Comparison of ENCODE assay signal across 9 cellular contexts in the genomic region with DNA sequence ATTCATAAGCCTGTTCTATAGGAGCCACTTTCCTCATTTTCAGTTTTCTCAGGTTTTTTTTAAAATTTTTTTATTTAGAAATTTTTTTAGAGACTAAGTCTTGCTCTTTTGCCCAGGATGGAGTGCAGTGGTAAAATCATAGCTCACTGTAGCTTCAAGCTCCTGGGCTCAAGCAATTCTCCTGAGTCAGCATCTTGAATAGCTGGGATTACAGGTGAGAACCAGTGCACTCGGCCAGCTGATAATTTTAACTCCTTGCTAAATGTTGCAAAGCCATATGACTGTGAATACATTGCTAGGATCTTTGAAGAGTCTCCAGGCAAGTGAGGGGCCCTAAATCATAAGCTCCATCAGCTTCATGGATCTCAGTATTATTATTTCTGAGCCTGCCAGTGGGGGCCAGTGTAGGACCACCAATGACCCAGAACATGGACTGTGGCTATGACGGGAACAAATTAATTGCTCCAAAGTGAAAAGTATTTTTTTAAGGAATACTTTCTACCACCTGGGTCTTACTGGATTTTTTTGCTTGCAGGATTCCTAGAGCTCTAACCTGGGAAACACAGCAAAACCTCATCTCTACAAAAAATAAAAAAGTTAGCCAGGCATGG. TPM values are rescaled to one million over a fixed set of nuclear protein-coding genes. Genes with fewer than 3 reads are reported as not detected.
DNase-seq lines count a peak whose midpoint lies in the region; TF ChIP-seq lines count a peak whose summit lies in the region.
"Had no signal": no experiment of that assay in that cellular context is flagged by ENCODE, and none has a peak within 500 bp of the region (broad histone marks: within the 10 kb centered on the region; RNA-seq: fewer than 3 reads in every experiment).

No MANE protein-coding gene starts in this region.

- peak; percentile 31 for DNase-seq in activated CD4-positive, alpha-beta memory T cell treated with anti-CD3 and anti-CD28 coated beads for 36 hours
- DNase-seq in activated CD4-positive, alpha-beta memory T cell treated with anti-CD3 and anti-CD28 coated beads, Interleukin-2, amount 10 ng/mL, durations not matched to agents 7 days and 5 days, result no peak
- peak; percentile 46 for DNase-seq in NB4 (ENCODE audit: low read depth)
- no peak for DNase-seq in osteocyte (ENCODE audit: extremely low spot score, unreplicated experiment)
- DNase-seq in NCI-H2029 treated with DMSO at 0.1 percent for 48 hours (lab: John Stamatoyannopoulos, UW), result no peak
- DNase-seq in head of caudate nucleus, result no peak
- DNase-seq in activated CD4-positive, alpha-beta T cell treated with anti-CD3 and anti-CD28 coated beads for 4 hours, result no peak
- DNase-seq: activated CD8-positive, alpha-beta memory T cell treated with anti-CD3 and anti-CD28 coated beads, Interleukin-2, amount 50 U/mL, for 4 hours had no signal

- TF ChIP-seq POLR2A in NB4 (IDR thresholded peaks at IDR 0.05; ENCODE audit: extremely low read depth, insufficient read length), result no peak

- H3K4me1 Mint-ChIP-seq in activated CD4-positive, alpha-beta memory T cell treated with anti-CD3 and anti-CD28 coated beads for 36 hours (ENCODE audit: low read depth), result peaks cover 7% of the 10 kb centered on the region
- peaks cover 6% of the 10 kb centered on the region for H3K4me1 Mint-ChIP-seq in activated CD4-positive, alpha-beta memory T cell treated with anti-CD3 and anti-CD28 coated beads, Interleukin-2, amount 10 ng/mL, durations not matched to agents 7 days and 5 days
- peaks cover 8% of the 10 kb centered on the region for H3K4me1 Mint-ChIP-seq in brain
- H3K4me1 Mint-ChIP-seq in osteocyte (ENCODE audit: unreplicated experiment), result peaks cover 9% of the 10 kb centered on the region

- intact Hi-C loops in activated CD4-positive, alpha-beta memory T cell treated with anti-CD3 and anti-CD28 coated beads for 36 hours (cut with micrococcal nuclease), result no loop called here
- intact Hi-C loops in head of caudate nucleus (cut with DNase I), result no loop called here

- CTCF ChIA-PET in activated CD4-positive, alpha-beta memory T cell treated with anti-CD3 and anti-CD28 coated beads for 36 hours (lab: Charles Lee), result interaction anchor here (0.6 to 1.0 kb wide), 3 partner anchors 43 to 127 kb away, joined by 3 read pairs; no protein-coding TSS in a partner anchor
- CTCF ChIA-PET in activated CD4-positive, alpha-beta memory T cell treated with anti-CD3 and anti-CD28 coated beads, Interleukin-2, amount 10 ng/mL, durations not matched to agents 7 days and 5 days (lab: Charles Lee), result interaction anchor here (1.0 to 1.5 kb wide), 9 partner anchors 12 to 122 kb away, joined by 3 to 7 read pairs (median 4); partner anchors contain the start of gene HSPA5

- peaks cover 2% of the 10 kb centered on the region for H3K27me3 Mint-ChIP-seq in activated CD4-positive, alpha-beta memory T cell treated with anti-CD3 and anti-CD28 coated beads for 36 hours
- peaks cover 2% of the 10 kb centered on the region for H3K27me3 Mint-ChIP-seq in activated CD4-positive, alpha-beta memory T cell treated with anti-CD3 and anti-CD28 coated beads, Interleukin-2, amount 10 ng/mL, durations not matched to agents 7 days and 5 days
- H3K27me3 Mint-ChIP-seq in brain (peaks cover 8% of the 10 kb centered on the region), osteocyte (ENCODE audit: unreplicated experiment) (no peaks in the 10 kb centered on the region)

- no peak overlapping the region for H3K27ac Mint-ChIP-seq in activated CD4-positive, alpha-beta memory T cell treated with anti-CD3 and anti-CD28 coated beads for 36 hours
- no peak overlapping the region for H3K27ac Mint-ChIP-seq in activated CD4-positive, alpha-beta memory T cell treated with anti-CD3 and anti-CD28 coated beads, Interleukin-2, amount 10 ng/mL, durations not matched to agents 7 days and 5 days
- H3K27ac Mint-ChIP-seq in brain (no peak overlapping the region), osteocyte (ENCODE audit: unreplicated experiment) (no peak overlapping the region)

- no peak for TF ChIP-seq CTCF in NB4 (IDR thresholded peaks at IDR 0.05; ENCODE audit: low read depth, low read length)
- peak; percentile 61 to 66 for TF ChIP-seq CTCF in brain (conservative IDR thresholded peaks at IDR 0.05)
- peak; percentile 51 for TF ChIP-seq CTCF in osteocyte (IDR thresholded peaks at IDR 0.05)

- no peaks in the 10 kb centered on the region for H3K9me3 Mint-ChIP-seq in activated CD4-positive, alpha-beta memory T cell treated with anti-CD3 and anti-CD28 coated beads for 36 hours
- no peaks in the 10 kb centered on the region for H3K9me3 Mint-ChIP-seq in activated CD4-positive, alpha-beta memory T cell treated with anti-CD3 and anti-CD28 coated beads, Interleukin-2, amount 10 ng/mL, durations not matched to agents 7 days and 5 days
- no peaks in the 10 kb centered on the region for H3K9me3 Mint-ChIP-seq in brain
- H3K9me3 Mint-ChIP-seq in osteocyte (ENCODE audit: unreplicated experiment), result no peaks in the 10 kb centered on the region

- H3K4me3 Mint-ChIP-seq in activated CD4-positive, alpha-beta memory T cell treated with anti-CD3 and anti-CD28 coated beads for 36 hours, result no peak overlapping the region
- no peak overlapping the region for H3K4me3 Mint-ChIP-seq in activated CD4-positive, alpha-beta memory T cell treated with anti-CD3 and anti-CD28 coated beads, Interleukin-2, amount 10 ng/mL, durations not matched to agents 7 days and 5 days
- no peak overlapping the region for H3K4me3 Mint-ChIP-seq in brain
- no peak overlapping the region for H3K4me3 Mint-ChIP-seq in osteocyte (ENCODE audit: unreplicated experiment)

- H3K36me3 Mint-ChIP-seq in activated CD4-positive, alpha-beta memory T cell treated with anti-CD3 and anti-CD28 coated beads for 36 hours, result no peaks in the 10 kb centered on the region
- no peaks in the 10 kb centered on the region for H3K36me3 Mint-ChIP-seq in activated CD4-positive, alpha-beta memory T cell treated with anti-CD3 and anti-CD28 coated beads, Interleukin-2, amount 10 ng/mL, durations not matched to agents 7 days and 5 days (ENCODE audit: low read depth)
- H3K36me3 Mint-ChIP-seq in brain (no peaks in the 10 kb centered on the region), osteocyte (ENCODE audit: unreplicated experiment) (no peaks in the 10 kb centered on the region)

- POLR2A ChIA-PET in activated CD4-positive, alpha-beta memory T cell treated with anti-CD3 and anti-CD28 coated beads for 36 hours (lab: Charles Lee), result interaction anchor here (1.0 kb wide), 1 partner anchor 10 kb away, joined by 3 read pairs; no protein-coding TSS in a partner anchor
- POLR2A ChIA-PET in activated CD4-positive, alpha-beta memory T cell treated with anti-CD3 and anti-CD28 coated beads, Interleukin-2, amount 10 ng/mL, durations not matched to agents 7 days and 5 days (lab: Charles Lee), result interaction anchor here (3.6 kb wide), 1 partner anchor 14 kb away, joined by 38 read pairs; the partner anchor contains the start of gene HSPA5

- no peak overlapping the region for H3K4me3 ChIP-seq in NB4 (ENCODE audit: low read depth, low read length)

RNA-seq across cellular contexts. Expression of gene GAPVD1, which starts 5.7 kb away (rescaled TPM):
- total RNA-seq in activated CD4-positive, alpha-beta memory T cell treated with anti-CD3 and anti-CD28 coated beads for 36 hours, result 10 to 100 TPM; 42.2 to 46.8 TPM
- total RNA-seq in activated CD4-positive, alpha-beta memory T cell treated with anti-CD3 and anti-CD28 coated beads, Interleukin-2, amount 10 ng/mL, durations not matched to agents 7 days and 5 days, result 10 to 100 TPM; 47.7 to 49.6 TPM
- 18.4 TPM for polyA plus RNA-seq in brain (ENCODE audit: insufficient read depth, low read depth, low replicate concordance)
- total RNA-seq in osteocyte, result 56.1 and 56.5 TPM in 2 replicates

RNA-seq across cellular contexts. Expression of gene HSPA5, which starts 14.7 kb away (rescaled TPM):
- total RNA-seq in activated CD4-positive, alpha-beta memory T cell treated with anti-CD3 and anti-CD28 coated beads for 36 hours, result 100 to 1,000 TPM; 169 to 170 TPM
- total RNA-seq in activated CD4-positive, alpha-beta memory T cell treated with anti-CD3 and anti-CD28 coated beads, Interleukin-2, amount 10 ng/mL, durations not matched to agents 7 days and 5 days, result 100 to 1,000 TPM; 155 to 156 TPM
- polyA plus RNA-seq in brain (ENCODE audit: insufficient read depth, low read depth, low replicate concordance), result 136 TPM
- 282 and 300 TPM in 2 replicates for total RNA-seq in osteocyte

RNA-seq across cellular contexts. Expression of gene RABEPK, which starts 55.5 kb away (rescaled TPM):
- 10 to 100 TPM; 20.7 to 21.9 TPM for total RNA-seq in activated CD4-positive, alpha-beta memory T cell treated with anti-CD3 and anti-CD28 coated beads for 36 hours
- total RNA-seq in activated CD4-positive, alpha-beta memory T cell treated with anti-CD3 and anti-CD28 coated beads, Interleukin-2, amount 10 ng/mL, durations not matched to agents 7 days and 5 days, result 10 to 100 TPM; 11.8 to 12.1 TPM
- 20.9 TPM for polyA plus RNA-seq in brain (ENCODE audit: insufficient read depth, low read depth, low replicate concordance)
- 20.2 and 20.7 TPM in 2 replicates for total RNA-seq in osteocyte

Comparison
In these comparisons a context has a peak if more than half of its experiments do, and no peak if none do; other contexts are left out.
1. DNase-seq: peak in activated CD4-positive, alpha-beta memory T cell treated with anti-CD3 and anti-CD28 coated beads for 36 hours (single experiment) and NB4 (single experiment); none in activated CD4-positive, alpha-beta memory T cell treated with anti-CD3 and anti-CD28 coated beads, Interleukin-2, amount 10 ng/mL, durations not matched to agents 7 days and 5 days (single experiment), osteocyte (single experiment), NCI-H2029 treated with DMSO at 0.1 percent for 48 hours (single experiment), head of caudate nucleus (0 of 42) and activated CD4-positive, alpha-beta T cell treated with anti-CD3 and anti-CD28 coated beads for 4 hours (0 of 2).